10 cellular contexts compared by ENCODE assay signal in genomic region chr3:156290917-156291268, GRCh38.
DNase-seq lines count a peak whose midpoint lies in the region; ATAC-seq and TF ChIP-seq lines count a peak whose summit lies in the region.
"Had no signal": no experiment of that assay in that cellular context is flagged by ENCODE, and none has a peak within 500 bp of the region (broad histone marks: within the 10 kb centered on the region; RNA-seq: fewer than 3 reads in every experiment).

No MANE protein-coding gene starts in this region.

- H3K27ac Mint-ChIP-seq in MCF 10A (ENCODE audit: low read depth, unreplicated experiment) (no peak overlapping the region), chondrocyte (ENCODE audit: unreplicated experiment) (no peak overlapping the region)
- no peak overlapping the region for H3K27ac Mint-ChIP-seq in activated naive CD4-positive, alpha-beta T cell treated with anti-CD3 and anti-CD28 coated beads for 36 hours

- BruUV-seq in MCF 10A (replicated peaks; lab: Mats Ljungman, UMichigan): no TSS peak

- no peak for ATAC-seq in GM19452 (IDR thresholded peaks at IDR 0.05; ENCODE audit: unreplicated experiment)

- intact Hi-C loops in breast epithelium (cut with DNase I; ENCODE audit: low total_unique reads): no loop called here
- intact Hi-C loops in MCF 10A (cut with micrococcal nuclease): no loop called here
- intact Hi-C loops in tibial artery (cut with DNase I; ENCODE audit: low total_unique reads): no loop called here
- intact Hi-C loops in activated naive CD4-positive, alpha-beta T cell treated with anti-CD3 and anti-CD28 coated beads for 36 hours (cut with micrococcal nuclease): no loop called here

- H3K4me3 Mint-ChIP-seq in MCF 10A (ENCODE audit: unreplicated experiment) (no peak overlapping the region), chondrocyte (ENCODE audit: unreplicated experiment) (peak overlapping the region; percentile 67)
- H3K4me3 Mint-ChIP-seq in activated naive CD4-positive, alpha-beta T cell treated with anti-CD3 and anti-CD28 coated beads for 36 hours: no peak overlapping the region
- H3K4me3 Mint-ChIP-seq: activated T-cell treated with anti-CD3 and anti-CD28 coated beads, Interleukin-2, amount 50 U/mL, for 4 hours had no signal

- H3K27me3 ChIP-seq in breast epithelium (peaks cover 0 to 28% of the 10 kb centered on the region in 2 donors), muscle layer of duodenum (ENCODE audit: low read depth, low read length) (peaks cover 16% of the 10 kb centered on the region), tibial artery (no peaks in the 10 kb centered on the region)

- peaks cover 0 to 8% of the 10 kb centered on the region in 2 donors for H3K4me1 ChIP-seq in breast epithelium
- H3K4me1 ChIP-seq in muscle layer of duodenum (ENCODE audit: control insufficient read depth in 1 of 2, insufficient read depth in 2 of 2, low read length in 2 of 2): peaks cover 0 to 3% of the 10 kb centered on the region in 2 donors
- peaks cover 0 to 42% (median 21%) of the 10 kb centered on the region in 4 donors for H3K4me1 ChIP-seq in tibial artery

- H3K27ac ChIP-seq in breast epithelium (no peak overlapping the region), muscle layer of duodenum (ENCODE audit: low read length) (no peak overlapping the region), tibial artery (no peak overlapping the region)

- POLR2A ChIA-PET in MCF 10A (lab: Yijun Ruan, JAX): no interaction called here

- H3K36me3 ChIP-seq in breast epithelium (no peaks in the 10 kb centered on the region), muscle layer of duodenum (ENCODE audit: control insufficient read depth in 1 of 2, insufficient read depth in 2 of 2, low read length in 2 of 2) (no peaks in the 10 kb centered on the region), tibial artery (no peaks in the 10 kb centered on the region)

- CTCF ChIA-PET in MCF 10A (lab: Yijun Ruan, JAX): no interaction called here
- CTCF ChIA-PET in activated naive CD4-positive, alpha-beta T cell treated with anti-CD3 and anti-CD28 coated beads for 36 hours (lab: Charles Lee): no interaction called here

- no peak for TF ChIP-seq POLR2A in breast epithelium (IDR thresholded peaks at IDR 0.05)

- H3K27me3 Mint-ChIP-seq in MCF 10A (ENCODE audit: insufficient read depth, unreplicated experiment) (peaks cover 63% of the 10 kb centered on the region), chondrocyte (ENCODE audit: low read depth) (peaks cover 48% of the 10 kb centered on the region)
- peaks cover 58% of the 10 kb centered on the region for H3K27me3 Mint-ChIP-seq in activated naive CD4-positive, alpha-beta T cell treated with anti-CD3 and anti-CD28 coated beads for 36 hours (ENCODE audit: low read depth)

- no peaks in the 10 kb centered on the region for H3K36me3 Mint-ChIP-seq in MCF 10A (ENCODE audit: insufficient read depth, unreplicated experiment)
- peaks cover 3% of the 10 kb centered on the region for H3K36me3 Mint-ChIP-seq in chondrocyte (ENCODE audit: low read depth)
- H3K36me3 Mint-ChIP-seq in activated naive CD4-positive, alpha-beta T cell treated with anti-CD3 and anti-CD28 coated beads for 36 hours (ENCODE audit: low read depth): no peaks in the 10 kb centered on the region

- DNase-seq in breast epithelium (ENCODE audit: low spot score in 2 of 2) (no peak), MCF 10A (ENCODE audit: unreplicated experiment) (no peak), chondrocyte (ENCODE audit: low spot score) (no peak), tibial artery (no peak), NCI-H1048 (lab: John Stamatoyannopoulos, UW) (no peak)
- DNase-seq in activated naive CD4-positive, alpha-beta T cell treated with anti-CD3 and anti-CD28 coated beads for 36 hours: no peak
- DNase-seq: activated T-cell treated with anti-CD3 and anti-CD28 coated beads, Interleukin-2, amount 50 U/mL, for 4 hours; NCI-H146 had no signal

- H3K9me3 Mint-ChIP-seq in MCF 10A (ENCODE audit: unreplicated experiment) (no peaks in the 10 kb centered on the region), chondrocyte (ENCODE audit: low read depth) (no peaks in the 10 kb centered on the region)
- H3K9me3 Mint-ChIP-seq in activated naive CD4-positive, alpha-beta T cell treated with anti-CD3 and anti-CD28 coated beads for 36 hours: no peaks in the 10 kb centered on the region
- H3K9me3 Mint-ChIP-seq: activated T-cell treated with anti-CD3 and anti-CD28 coated beads, Interleukin-2, amount 50 U/mL, for 4 hours had no signal

- H3K9me3 ChIP-seq in breast epithelium (no peaks in the 10 kb centered on the region), muscle layer of duodenum (ENCODE audit: control insufficient read depth in 1 of 2, low read length in 2 of 2) (no peaks in the 10 kb centered on the region), tibial artery (no peaks in the 10 kb centered on the region)

- TF ChIP-seq CTCF in breast epithelium (IDR thresholded peaks at IDR 0.05) (no peak), MCF 10A (IDR thresholded peaks at IDR 0.05; ENCODE audit: unreplicated experiment) (no peak), chondrocyte (IDR thresholded peaks at IDR 0.05) (no peak), tibial artery (IDR thresholded peaks at IDR 0.05) (no peak)

- H3K4me1 Mint-ChIP-seq in MCF 10A (ENCODE audit: insufficient read depth, unreplicated experiment): no peaks in the 10 kb centered on the region
- H3K4me1 Mint-ChIP-seq in chondrocyte (ENCODE audit: low read depth): peaks cover 11% of the 10 kb centered on the region
- H3K4me1 Mint-ChIP-seq in activated naive CD4-positive, alpha-beta T cell treated with anti-CD3 and anti-CD28 coated beads for 36 hours (ENCODE audit: low read depth): peaks cover 7% of the 10 kb centered on the region

- H3K4me3 ChIP-seq in breast epithelium (peak overlapping the region; percentile 35 to 62 (median 37)), muscle layer of duodenum (ENCODE audit: low read depth in 1 of 2, low read length in 2 of 2) (peak overlapping the region; percentile 58 to 69), tibial artery (peak overlapping the region; percentile 40 to 52)
